21 cellular contexts compared by ENCODE assay signal in genomic region chr6:42201382-42201781, GRCh38. TPM values are rescaled to one million over a fixed set of nuclear protein-coding genes. Genes with fewer than 3 reads are reported as not detected.
"Had no signal": no experiment of that assay in that cellular context is flagged by ENCODE, and none has a peak within 500 bp of the region (broad histone marks: within the 10 kb centered on the region; RNA-seq: fewer than 3 reads in every experiment).

No MANE protein-coding gene starts in this region.

- H3K4me3 ChIP-seq: adrenal gland, body of pancreas, coronary artery, esophagus muscularis mucosa, gastrocnemius medialis, heart left ventricle, lung, right lobe of liver, spleen, stomach, testis, upper lobe of left lung had no signal

- H3K9me3 ChIP-seq: adrenal gland, body of pancreas, gastrocnemius medialis, right lobe of liver, spleen, stomach, testis, upper lobe of left lung had no signal

- ATAC-seq: body of pancreas, gastrocnemius medialis, heart left ventricle, T-helper 17 cell had no signal

- DNase-seq: activated CD4-positive, alpha-beta memory T cell treated with anti-CD3 and anti-CD28 coated beads, Interleukin-2, amount 10 ng/mL, durations not matched to agents 7 days and 5 days; activated CD4-positive, alpha-beta T cell treated with anti-CD3 and anti-CD28 coated beads for 4 hours; activated effector memory CD4-positive, alpha-beta T cell treated with anti-CD3 and anti-CD28 coated beads, Interleukin-2, amount 50 U/mL, for 16 hours; activated T-cell treated with anti-CD3 and anti-CD28 coated beads, Interleukin-2, amount 50 U/mL, for 48 hours; body of pancreas; caudate nucleus; effector CD4-positive, alpha-beta T cell; gastrocnemius medialis; heart left ventricle; spleen; stomach; T-helper 17 cell; testis; upper lobe of left lung had no signal

- H3K27me3 ChIP-seq: adrenal gland, body of pancreas, esophagus muscularis mucosa, gastrocnemius medialis, heart left ventricle, right lobe of liver, spleen, stomach, testis, upper lobe of left lung had no signal

- H3K4me1 ChIP-seq: adrenal gland, gastrocnemius medialis, spleen, testis had no signal

- H3K27ac ChIP-seq: adrenal gland, body of pancreas, coronary artery, gastrocnemius medialis, heart left ventricle, spleen, testis, upper lobe of left lung had no signal

RNA-seq across cellular contexts. Expression of gene GUCA1B, which starts 6.6 kb away (rescaled TPM):
- total RNA-seq: body of pancreas had no signal

RNA-seq across cellular contexts. Expression of gene GUCA1A, which starts 28.2 kb away (rescaled TPM):
- total RNA-seq: activated CD4-positive, alpha-beta memory T cell treated with anti-CD3 and anti-CD28 coated beads, Interleukin-2, amount 10 ng/mL, durations not matched to agents 7 days and 5 days; adrenal gland; body of pancreas; esophagus muscularis mucosa; gastrocnemius medialis; lung; osteoblast; pulmonary artery endothelial cell; right lobe of liver; spleen; stomach; T-helper 17 cell; upper lobe of left lung had no signal

RNA-seq across cellular contexts. Expression of gene C6orf132, which starts 59.0 kb away (rescaled TPM):
- total RNA-seq: pulmonary artery endothelial cell, T-helper 17 cell had no signal
